In genomic region chr5:76133967-76134366, GRCh38 we compare ENCODE assay signal across 38 cellular contexts. TPM values are rescaled to one million over a fixed set of nuclear protein-coding genes. Genes with fewer than 3 reads are reported as not detected.
"Had no signal": no experiment of that assay in that cellular context is flagged by ENCODE, and none has a peak within 500 bp of the region (broad histone marks: within the 10 kb centered on the region; RNA-seq: fewer than 3 reads in every experiment).

No MANE protein-coding gene starts in this region.

- H3K27me3 ChIP-seq: adrenal gland, ascending aorta, body of pancreas, brain microvascular endothelial cell, breast epithelium had no signal

- DNase-seq: activated effector memory CD4-positive, alpha-beta T cell treated with anti-CD3 and anti-CD28 coated beads, Interleukin-2, amount 50 U/mL, for 16 hours; activated effector memory CD4-positive, alpha-beta T cell treated with Interleukin-2 at 50 U/mL for 16 hours; activated gamma-delta T cell; activated gamma-delta T cell treated with Interleukin-2 at 50 U/mL for 16 hours; activated naive CD4-positive, alpha-beta T cell; activated naive CD4-positive, alpha-beta T cell treated with anti-CD3 and anti-CD28 coated beads for 36 hours; activated naive CD4-positive, alpha-beta T cell treated with anti-CD3 and anti-CD28 coated beads, Interleukin-2, amount 10 ng/mL, durations not matched to agents 7 days and 5 days; activated naive CD4-positive, alpha-beta T cell treated with anti-CD3 and anti-CD28 coated beads, Interleukin-2, amount 50 U/mL, for 16 hours; activated naive CD4-positive, alpha-beta T cell treated with Interleukin-2 at 50 U/mL for 16 hours; activated naive CD8-positive, alpha-beta T cell treated with anti-CD3 and anti-CD28 coated beads for 36 hours; activated naive CD8-positive, alpha-beta T cell treated with anti-CD3 and anti-CD28 coated beads, Interleukin-2, amount 10 ng/mL, durations not matched to agents 7 days and 5 days; activated naive CD8-positive, alpha-beta T cell treated with anti-CD3 and anti-CD28 coated beads, Interleukin-2, amount 50 U/mL, for 24 hours; activated T-cell treated with anti-CD3 and anti-CD28 coated beads, Interleukin-2, amount 50 U/mL, for 24 hours; activated T-cell treated with anti-CD3 and anti-CD28 coated beads, Interleukin-2, amount 50 U/mL, for 4 hours; activated T-cell treated with anti-CD3 and anti-CD28 coated beads, Interleukin-2, amount 50 U/mL, for 48 hours; activated T-cell treated with anti-CD3 and anti-CD28 coated beads, Interleukin-2, amount 50 U/mL, for 72 hours; adrenal gland; amniotic stem cell; amygdala; anterior cingulate cortex; aorta; body of pancreas; brain microvascular endothelial cell; caudate nucleus; central memory CD4-positive, alpha-beta T cell; cerebellar nuclear complex had no signal

- H3K9me3 ChIP-seq: adrenal gland, ascending aorta, body of pancreas, breast epithelium had no signal

- H3K36me3 Mint-ChIP-seq: activated naive CD4-positive, alpha-beta T cell treated with anti-CD3 and anti-CD28 coated beads, Interleukin-2, amount 10 ng/mL, durations not matched to agents 7 days and 5 days; activated naive CD4-positive, alpha-beta T cell treated with anti-CD3 and anti-CD28 coated beads, Interleukin-2, amount 50 U/mL, for 24 hours; activated naive CD4-positive, alpha-beta T cell treated with anti-CD3 and anti-CD28 coated beads, Interleukin-2, amount 50 U/mL, for 72 hours; activated naive CD8-positive, alpha-beta T cell; activated naive CD8-positive, alpha-beta T cell treated with anti-CD3 and anti-CD28 coated beads for 36 hours; activated naive CD8-positive, alpha-beta T cell treated with anti-CD3 and anti-CD28 coated beads, Interleukin-2, amount 10 ng/mL, durations not matched to agents 7 days and 5 days; brain had no signal

- H3K27ac Mint-ChIP-seq: activated naive CD4-positive, alpha-beta T cell treated with anti-CD3 and anti-CD28 coated beads for 36 hours; activated naive CD4-positive, alpha-beta T cell treated with anti-CD3 and anti-CD28 coated beads, Interleukin-2, amount 10 ng/mL, durations not matched to agents 7 days and 5 days; activated naive CD4-positive, alpha-beta T cell treated with anti-CD3 and anti-CD28 coated beads, Interleukin-2, amount 50 U/mL, for 24 hours; activated naive CD4-positive, alpha-beta T cell treated with anti-CD3 and anti-CD28 coated beads, Interleukin-2, amount 50 U/mL, for 72 hours; activated naive CD8-positive, alpha-beta T cell; activated naive CD8-positive, alpha-beta T cell treated with anti-CD3 and anti-CD28 coated beads for 36 hours; activated naive CD8-positive, alpha-beta T cell treated with anti-CD3 and anti-CD28 coated beads, Interleukin-2, amount 10 ng/mL, durations not matched to agents 7 days and 5 days; activated naive CD8-positive, alpha-beta T cell treated with anti-CD3 and anti-CD28 coated beads, Interleukin-2, amount 50 U/mL, for 24 hours; activated T-cell treated with anti-CD3 and anti-CD28 coated beads, Interleukin-2, amount 50 U/mL, for 24 hours; activated T-cell treated with anti-CD3 and anti-CD28 coated beads, Interleukin-2, amount 50 U/mL, for 72 hours; activated T-helper 1 cell treated with anti-CD3 and anti-CD28 coated beads, Interleukin-12 subunit alpha, Interleukin-12 subunit beta, Interleukin-2, Interleukin-4 antibody, amounts not matched to agents 30 ng/mL and 10 ng/mL and 1 ng/mL, durations not matched to agents 14 hours and 24 hours and 36 hours; activated T-helper 17 cell treated with anti-CD3 and anti-CD28 coated beads, Interleukin-2, amount 50 U/mL, for 72 hours; activated T-helper 2 cell treated with anti-CD3 and anti-CD28 coated beads, Interferon-gamma antibody, Interleukin-2, Interleukin-4, amounts not matched to agents 10 μg/mL and 5 μg/mL and 100 μg/mL, durations not matched to agents 14 hours and 24 hours and 36 hours; brain had no signal

- H3K27ac ChIP-seq: adrenal gland, ascending aorta, body of pancreas, brain microvascular endothelial cell, breast epithelium, cardiac muscle cell had no signal

- H3K36me3 ChIP-seq: adrenal gland, ascending aorta, brain microvascular endothelial cell, breast epithelium, cardiac muscle cell had no signal

- H3K4me3 Mint-ChIP-seq: activated naive CD4-positive, alpha-beta T cell treated with anti-CD3 and anti-CD28 coated beads for 36 hours; activated naive CD4-positive, alpha-beta T cell treated with anti-CD3 and anti-CD28 coated beads, Interleukin-2, amount 10 ng/mL, durations not matched to agents 7 days and 5 days; activated naive CD4-positive, alpha-beta T cell treated with anti-CD3 and anti-CD28 coated beads, Interleukin-2, amount 50 U/mL, for 24 hours; activated naive CD8-positive, alpha-beta T cell; activated naive CD8-positive, alpha-beta T cell treated with anti-CD3 and anti-CD28 coated beads for 36 hours; activated naive CD8-positive, alpha-beta T cell treated with anti-CD3 and anti-CD28 coated beads, Interleukin-2, amount 10 ng/mL, durations not matched to agents 7 days and 5 days; activated naive CD8-positive, alpha-beta T cell treated with anti-CD3 and anti-CD28 coated beads, Interleukin-2, amount 50 U/mL, for 24 hours; activated T-cell treated with anti-CD3 and anti-CD28 coated beads, Interleukin-2, amount 50 U/mL, for 24 hours; activated T-cell treated with anti-CD3 and anti-CD28 coated beads, Interleukin-2, amount 50 U/mL, for 4 hours; activated T-cell treated with anti-CD3 and anti-CD28 coated beads, Interleukin-2, amount 50 U/mL, for 72 hours; activated T-helper 1 cell treated with anti-CD3 and anti-CD28 coated beads, Interleukin-12 subunit alpha, Interleukin-12 subunit beta, Interleukin-2, Interleukin-4 antibody, amounts not matched to agents 30 ng/mL and 10 ng/mL and 1 ng/mL, durations not matched to agents 14 hours and 24 hours and 36 hours; activated T-helper 17 cell treated with anti-CD3 and anti-CD28 coated beads, Interleukin-2, amount 50 U/mL, for 72 hours; brain; central memory CD8-positive, alpha-beta T cell had no signal

- H3K4me3 ChIP-seq: adrenal gland, ascending aorta, body of pancreas, breast epithelium, cardiac muscle cell had no signal

- H3K9me3 Mint-ChIP-seq: activated naive CD4-positive, alpha-beta T cell treated with anti-CD3 and anti-CD28 coated beads for 36 hours; activated naive CD4-positive, alpha-beta T cell treated with anti-CD3 and anti-CD28 coated beads, Interleukin-2, amount 10 ng/mL, durations not matched to agents 7 days and 5 days; activated naive CD4-positive, alpha-beta T cell treated with anti-CD3 and anti-CD28 coated beads, Interleukin-2, amount 50 U/mL, for 24 hours; activated naive CD4-positive, alpha-beta T cell treated with anti-CD3 and anti-CD28 coated beads, Interleukin-2, amount 50 U/mL, for 72 hours; activated naive CD8-positive, alpha-beta T cell treated with anti-CD3 and anti-CD28 coated beads for 36 hours; activated naive CD8-positive, alpha-beta T cell treated with anti-CD3 and anti-CD28 coated beads, Interleukin-2, amount 10 ng/mL, durations not matched to agents 7 days and 5 days; activated naive CD8-positive, alpha-beta T cell treated with anti-CD3 and anti-CD28 coated beads, Interleukin-2, amount 50 U/mL, for 24 hours; activated T-cell treated with anti-CD3 and anti-CD28 coated beads, Interleukin-2, amount 50 U/mL, for 24 hours; activated T-cell treated with anti-CD3 and anti-CD28 coated beads, Interleukin-2, amount 50 U/mL, for 4 hours; activated T-cell treated with anti-CD3 and anti-CD28 coated beads, Interleukin-2, amount 50 U/mL, for 72 hours; activated T-helper 1 cell treated with anti-CD3 and anti-CD28 coated beads, Interleukin-12 subunit alpha, Interleukin-12 subunit beta, Interleukin-2, Interleukin-4 antibody, amounts not matched to agents 30 ng/mL and 10 ng/mL and 1 ng/mL, durations not matched to agents 14 hours and 24 hours and 36 hours; activated T-helper 17 cell treated with anti-CD3 and anti-CD28 coated beads, Interleukin-2, amount 50 U/mL, for 72 hours; activated T-helper 2 cell treated with anti-CD3 and anti-CD28 coated beads, Interferon-gamma antibody, Interleukin-2, Interleukin-4, amounts not matched to agents 10 μg/mL and 5 μg/mL and 100 μg/mL, durations not matched to agents 14 hours and 24 hours and 36 hours; brain; central memory CD8-positive, alpha-beta T cell had no signal

- H3K4me1 Mint-ChIP-seq: activated naive CD4-positive, alpha-beta T cell treated with anti-CD3 and anti-CD28 coated beads, Interleukin-2, amount 10 ng/mL, durations not matched to agents 7 days and 5 days; activated naive CD4-positive, alpha-beta T cell treated with anti-CD3 and anti-CD28 coated beads, Interleukin-2, amount 50 U/mL, for 24 hours; activated naive CD8-positive, alpha-beta T cell treated with anti-CD3 and anti-CD28 coated beads for 36 hours; activated naive CD8-positive, alpha-beta T cell treated with anti-CD3 and anti-CD28 coated beads, Interleukin-2, amount 10 ng/mL, durations not matched to agents 7 days and 5 days; activated naive CD8-positive, alpha-beta T cell treated with anti-CD3 and anti-CD28 coated beads, Interleukin-2, amount 50 U/mL, for 24 hours; activated T-helper 17 cell treated with anti-CD3 and anti-CD28 coated beads, Interleukin-2, amount 50 U/mL, for 72 hours; brain; central memory CD8-positive, alpha-beta T cell had no signal

- ATAC-seq: activated naive CD4-positive, alpha-beta T cell treated with anti-CD3 and anti-CD28 coated beads, Interleukin-2, amount 50 U/mL, for 72 hours; activated naive CD8-positive, alpha-beta T cell treated with anti-CD3 and anti-CD28 coated beads, Interleukin-2, amount 50 U/mL, for 24 hours; activated T-cell treated with anti-CD3 and anti-CD28 coated beads, Interleukin-2, amount 50 U/mL, for 4 hours; activated T-cell treated with anti-CD3 and anti-CD28 coated beads, Interleukin-2, amount 50 U/mL, for 72 hours; activated T-helper 17 cell treated with anti-CD3 and anti-CD28 coated beads, Interleukin-2, amount 50 U/mL, for 72 hours; body of pancreas had no signal

- H3K4me1 ChIP-seq: adrenal gland, ascending aorta, body of pancreas, breast epithelium had no signal

RNA-seq across cellular contexts. Expression of gene SV2C, which starts 50.8 kb away (rescaled TPM):
- total RNA-seq: activated naive CD4-positive, alpha-beta T cell treated with anti-CD3 and anti-CD28 coated beads for 36 hours; activated naive CD8-positive, alpha-beta T cell treated with anti-CD3 and anti-CD28 coated beads for 36 hours; activated T-cell treated with anti-CD3 and anti-CD28 coated beads, Interleukin-2, amount 50 U/mL, for 4 hours; ascending aorta; bronchial epithelial cell had no signal
- polyA plus RNA-seq: aorta had no signal
